In the genomic region with DNA sequence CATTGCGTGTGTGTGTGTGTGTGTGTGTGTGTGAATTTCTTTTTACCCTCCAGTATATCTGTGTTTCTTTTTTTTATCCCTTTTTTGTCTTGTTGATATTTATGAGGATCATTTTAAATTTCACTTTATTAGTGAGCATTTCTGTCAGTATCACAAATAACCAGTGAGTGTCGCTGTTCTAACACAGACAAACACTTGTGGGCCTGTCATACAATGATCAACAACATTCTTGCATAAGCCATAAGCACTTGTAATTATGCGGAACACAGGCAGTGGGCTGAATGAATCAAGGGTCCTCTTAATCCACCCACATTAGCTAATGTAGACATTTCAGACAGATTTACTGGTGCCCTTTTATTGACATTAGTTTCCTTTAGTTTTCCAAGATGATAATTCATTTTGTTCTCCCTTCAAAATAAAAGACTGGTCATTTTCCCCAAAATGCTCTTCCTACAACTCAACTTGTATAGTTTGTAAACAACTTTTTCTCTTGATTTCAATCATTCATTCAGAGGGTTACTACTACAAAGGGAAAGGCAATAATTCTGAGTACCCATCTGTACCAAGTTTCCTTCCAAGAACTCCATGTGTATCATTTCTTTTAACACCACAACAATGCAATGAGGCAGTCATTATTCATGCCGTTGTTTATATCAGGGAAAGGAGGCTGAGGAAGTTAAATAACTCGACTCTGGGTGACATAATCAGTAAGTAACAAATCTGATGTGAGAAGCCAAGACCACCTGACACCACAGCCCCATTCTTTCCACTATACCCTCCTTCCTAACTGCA, we compare ENCODE assay signal across 8 cellular contexts. TPM values are rescaled to one million over a fixed set of nuclear protein-coding genes. Genes with fewer than 3 reads are reported as not detected.
A peak's percentile ranks its signal among the peaks of the same experiment; 100 is the strongest.
DNase-seq lines count a peak whose midpoint lies in the region; ATAC-seq and TF ChIP-seq lines count a peak whose summit lies in the region.

No MANE protein-coding gene starts in this region.

- DNase-seq in DMS79 treated with DMSO at 0.1 percent for 48 hours (lab: John Stamatoyannopoulos, UW) = peak; percentile 73
- DNase-seq in HuH-7 (ENCODE audit: low spot score) = peak; percentile 14
- peak; percentile 69 for DNase-seq in OCI-LY7 (ENCODE audit: low spot score)
- peak; percentile 65 for DNase-seq in epithelial cell of prostate (ENCODE audit: low read depth, low spot score)
- DNase-seq in nephron progenitor cell = no peak
- DNase-seq in stimulated activated naive CD8-positive, alpha-beta T cell treated with anti-CD3 and anti-CD28 coated beads, Interleukin-15, Interleukin-2, amounts not matched to agents 100 U/mL and 50 U/mL, for 24 hours = no peak
- no peak for DNase-seq in activated CD4-positive, alpha-beta T cell treated with anti-CD3 and anti-CD28 coated beads, Interleukin-2, amount 50 U/mL, for 1 hour

- H3K4me1 Mint-ChIP-seq in nephron progenitor cell = no peaks in the 10 kb centered on the region

- POLR2A ChIA-PET in OCI-LY7 (lab: Charles Lee) = interaction anchor here (0.7 to 1.2 kb wide), 4 partner anchors 13 to 481 kb away, joined by 3 to 7 read pairs (median 4); no protein-coding TSS in a partner anchor

- no peak overlapping the region for H3K27ac Mint-ChIP-seq in nephron progenitor cell

- H3K4me3 Mint-ChIP-seq in nephron progenitor cell = no peak overlapping the region

- CTCF ChIA-PET in OCI-LY7 (lab: Charles Lee; ENCODE audit: unreplicated experiment) = no interaction called here

- TF ChIP-seq CTCF in OCI-LY7 (conservative IDR thresholded peaks at IDR 0.05; ENCODE audit: low read length) = peak; percentile 92
- peak; percentile 61 for TF ChIP-seq CTCF in nephron progenitor cell (IDR thresholded peaks at IDR 0.05)

- H3K9me3 Mint-ChIP-seq in nephron progenitor cell = no peaks in the 10 kb centered on the region

- H3K4me1 ChIP-seq in OCI-LY7 (ENCODE audit: insufficient read depth, low read length, poor library complexity, severe bottlenecking) = no peaks in the 10 kb centered on the region

- intact Hi-C loops in OCI-LY7 (cut with micrococcal nuclease; ENCODE audit: unreplicated experiment) = loop anchor here (1.0 to 10.0 kb wide), 3 partner anchors 257 to 861 kb away; no protein-coding TSS in a partner anchor

- BruUV-seq in OCI-LY7 (replicated peaks; lab: Mats Ljungman, UMichigan) = no TSS peak

- H3K79me2 ChIP-seq in OCI-LY7 (ENCODE audit: insufficient read depth, low read depth, low read length) = no peaks in the 10 kb centered on the region

- no peak overlapping the region for H3K4me2 ChIP-seq in OCI-LY7 (ENCODE audit: low read length)

- no peak overlapping the region for H3K4me3 ChIP-seq in OCI-LY7 (ENCODE audit: low read depth, low read length, poor library complexity, severe bottlenecking)

- no peaks in the 10 kb centered on the region for H3K9me3 ChIP-seq in OCI-LY7 (ENCODE audit: low read length)

- no peak overlapping the region for H2AFZ ChIP-seq in OCI-LY7 (ENCODE audit: low read length)

- no peaks in the 10 kb centered on the region for H3K9me2 ChIP-seq in OCI-LY7 (ENCODE audit: insufficient read depth, low read length)

- H3K36me3 Mint-ChIP-seq in nephron progenitor cell (ENCODE audit: low read depth) = no peaks in the 10 kb centered on the region

- peak; percentile 92 for ATAC-seq in GM21447 (IDR thresholded peaks at IDR 0.05; ENCODE audit: unreplicated experiment)
- ATAC-seq in stimulated activated naive CD8-positive, alpha-beta T cell treated with anti-CD3 and anti-CD28 coated beads, Interleukin-15, Interleukin-2, amounts not matched to agents 100 U/mL and 50 U/mL, for 24 hours = no peak

- H3K36me3 ChIP-seq in OCI-LY7 (ENCODE audit: insufficient read depth, low read length) = no peaks in the 10 kb centered on the region

- H3K27me3 Mint-ChIP-seq in nephron progenitor cell (ENCODE audit: low read depth, poor library complexity) = peaks cover 4% of the 10 kb centered on the region

- H4K20me1 ChIP-seq in OCI-LY7 (ENCODE audit: insufficient read depth, low read length) = no peaks in the 10 kb centered on the region

- H3K27ac ChIP-seq in OCI-LY7 (ENCODE audit: low read depth, low read length, poor library complexity, severe bottlenecking) = no peak overlapping the region
- no peak overlapping the region for H3K27ac ChIP-seq in epithelial cell of prostate

RNA-seq across cellular contexts. Expression of a gene that starts 34.6 kb away (rescaled TPM):
- total RNA-seq in OCI-LY7 (2014; rRNA removed; shearing (Covaris generic)) = 0.03 TPM in 1 of 2 replicates, not detected in the other
- not detected in 2 replicates for total RNA-seq in OCI-LY7 (2022)

Comparison
In these comparisons a context has a peak if more than half of its experiments do, and no peak if none do; other contexts are left out.
1. DNase-seq: peak in DMS79 treated with DMSO at 0.1 percent for 48 hours (single experiment), HuH-7 (single experiment), OCI-LY7 (single experiment) and epithelial cell of prostate (single experiment); none in nephron progenitor cell (single experiment), stimulated activated naive CD8-positive, alpha-beta T cell treated with anti-CD3 and anti-CD28 coated beads, Interleukin-15, Interleukin-2, amounts not matched to agents 100 U/mL and 50 U/mL, for 24 hours (single experiment) and activated CD4-positive, alpha-beta T cell treated with anti-CD3 and anti-CD28 coated beads, Interleukin-2, amount 50 U/mL, for 1 hour (single experiment).